In genomic region chr17:45092932-45093430, GRCh38 we compare ENCODE assay signal across 8 cellular contexts. TPM values are rescaled to one million over a fixed set of nuclear protein-coding genes. Genes with fewer than 3 reads are reported as not detected.
DNase-seq lines count a peak whose midpoint lies in the region; ATAC-seq and TF ChIP-seq lines count a peak whose summit lies in the region.

No MANE protein-coding gene starts in this region.

- WGBS in body of pancreas, 2 donors: 67% methylated on average over 5 of the region's 5 CpGs; no CpG with 5 or more reads in 1 of the 2 donors
- 80 to 100% (median 83%) methylated on average over 1 to 5 of the region's 5 CpGs for WGBS in spleen, 5 donors

- H3K27me3 Mint-ChIP-seq in activated CD4-positive, alpha-beta T cell treated with anti-CD3 and anti-CD28 coated beads, Interleukin-2, amount 10 ng/mL, durations not matched to agents 24 days and 14 days: no peaks in the 10 kb centered on the region

- H3K4me3 Mint-ChIP-seq in activated CD4-positive, alpha-beta T cell treated with anti-CD3 and anti-CD28 coated beads, Interleukin-2, amount 10 ng/mL, durations not matched to agents 24 days and 14 days: no peak overlapping the region

- no peaks in the 10 kb centered on the region for H3K4me1 Mint-ChIP-seq in activated CD4-positive, alpha-beta T cell treated with anti-CD3 and anti-CD28 coated beads, Interleukin-2, amount 10 ng/mL, durations not matched to agents 24 days and 14 days

- intact Hi-C loops in body of pancreas (cut with DNase I) (no loop called here), spleen (cut with DNase I; ENCODE audit: low total_unique reads) (no loop called here)
- intact Hi-C loops in activated CD4-positive, alpha-beta T cell treated with anti-CD3 and anti-CD28 coated beads, Interleukin-2, amount 10 ng/mL, durations not matched to agents 24 days and 14 days (cut with micrococcal nuclease): no loop called here

- TF ChIP-seq CTCF in body of pancreas (IDR thresholded peaks at IDR 0.05): no peak
- no peak for TF ChIP-seq CTCF in spleen (IDR thresholded peaks at IDR 0.05 in 8 of 11, conservative IDR thresholded peaks at IDR 0.05 in 3 of 11)

- H3K36me3 ChIP-seq in body of pancreas (replicated peaks in 1 of 2; ENCODE audit: insufficient read depth in 1 of 2, low read depth in 2 of 2) (peaks cover 20 to 36% of the 10 kb centered on the region in 2 donors), spleen (peaks cover 6 to 100% (median 95%) of the 10 kb centered on the region in 6 donors)

- H3K27me3 ChIP-seq in body of pancreas (no peaks in the 10 kb centered on the region), spleen (replicated peaks in 1 of 7) (no peaks in the 10 kb centered on the region)

- DNase-seq in HCEC 1CT (peak; percentile 98), body of pancreas (peak; percentile 38 to 76 (median 62)), inferior parietal cortex (ENCODE audit: extremely low spot score) (peak; percentile 89), spleen (no peak), NCI-H2227 treated with DMSO at 0.1 percent for 48 hours (lab: John Stamatoyannopoulos, UW) (no peak), OCI-M1 (lab: John Stamatoyannopoulos, UW) (no peak)
- no peak for DNase-seq in activated CD4-positive, alpha-beta T cell treated with anti-CD3 and anti-CD28 coated beads, Interleukin-2, amount 10 ng/mL, durations not matched to agents 24 days and 14 days

- peaks cover 64% of the 10 kb centered on the region for H3K36me3 Mint-ChIP-seq in activated CD4-positive, alpha-beta T cell treated with anti-CD3 and anti-CD28 coated beads, Interleukin-2, amount 10 ng/mL, durations not matched to agents 24 days and 14 days (ENCODE audit: low read depth)

- H3K27ac ChIP-seq in body of pancreas (peak overlapping the region in 3 of 4 donors; percentile 32 to 58 (median 47)), spleen (peak overlapping the region in 7 of 8 donors; percentile 52 to 71 (median 66))

- H3K27ac Mint-ChIP-seq in activated CD4-positive, alpha-beta T cell treated with anti-CD3 and anti-CD28 coated beads, Interleukin-2, amount 10 ng/mL, durations not matched to agents 24 days and 14 days: no peak overlapping the region

- TF ChIP-seq POLR2A in body of pancreas (IDR thresholded peaks at IDR 0.05) (no peak), spleen (IDR thresholded peaks at IDR 0.05) (no peak)

- H3K9me3 Mint-ChIP-seq in activated CD4-positive, alpha-beta T cell treated with anti-CD3 and anti-CD28 coated beads, Interleukin-2, amount 10 ng/mL, durations not matched to agents 24 days and 14 days: no peaks in the 10 kb centered on the region

- peaks cover 13% of the 10 kb centered on the region for H3K4me1 ChIP-seq in body of pancreas
- peaks cover 0 to 13% (median 0%) of the 10 kb centered on the region in 6 donors for H3K4me1 ChIP-seq in spleen

- H3K9me3 ChIP-seq in body of pancreas (no peaks in the 10 kb centered on the region), spleen (no peaks in the 10 kb centered on the region)

- peak; percentile 83 for ATAC-seq in body of pancreas
- no peak for ATAC-seq in HG02973 (IDR thresholded peaks at IDR 0.05; ENCODE audit: unreplicated experiment)

- no peak overlapping the region for H3K4me3 ChIP-seq in body of pancreas
- H3K4me3 ChIP-seq in spleen: no peak overlapping the region

RNA-seq across cellular contexts. Expression of gene NMT1, which starts 31.9 kb away (rescaled TPM):
- total RNA-seq in body of pancreas: 10 to 100 TPM; 26.5 to 33.9 TPM
- total RNA-seq in spleen: 100 to 1,000 TPM in 2 of 7 donors, 10 to 100 TPM in 5; 49.7 to 108 (median 94.4) TPM
- polyA plus RNA-seq in spleen: 10 to 100 TPM; 37.5 to 58.7 (median 37.7) TPM
- total RNA-seq in activated CD4-positive, alpha-beta T cell treated with anti-CD3 and anti-CD28 coated beads, Interleukin-2, amount 10 ng/mL, durations not matched to agents 24 days and 14 days: 176 and 182 TPM in 2 replicates

RNA-seq across cellular contexts. Expression of gene PLCD3, which starts 39.3 kb away (rescaled TPM):
- total RNA-seq in body of pancreas (10 to 100 TPM in 1 of 2 donors, 1 to 10 TPM in 1; 5.4 to 23.4 TPM), spleen (1 to 10 TPM; 2.8 to 9.9 (median 7.1) TPM)
- polyA plus RNA-seq in spleen: 1 to 10 TPM; 1.5 to 3.5 (median 3.4) TPM
- total RNA-seq in activated CD4-positive, alpha-beta T cell treated with anti-CD3 and anti-CD28 coated beads, Interleukin-2, amount 10 ng/mL, durations not matched to agents 24 days and 14 days: 4.9 and 5.8 TPM in 2 replicates

RNA-seq across cellular contexts. Expression of gene DCAKD, which starts 41.5 kb away (rescaled TPM):
- 10 to 100 TPM; 19.8 to 20.8 TPM for total RNA-seq in body of pancreas
- 10 to 100 TPM; 16.0 to 23.7 (median 19.6) TPM for total RNA-seq in spleen
- polyA plus RNA-seq in spleen: 10 to 100 TPM in 2 of 3 donors, 1 to 10 TPM in 1; 7.2 to 10.9 (median 10.4) TPM
- 24.6 and 25.4 TPM in 2 replicates for total RNA-seq in activated CD4-positive, alpha-beta T cell treated with anti-CD3 and anti-CD28 coated beads, Interleukin-2, amount 10 ng/mL, durations not matched to agents 24 days and 14 days

RNA-seq across cellular contexts. Expression of gene ACBD4, which starts 42.5 kb away (rescaled TPM):
- total RNA-seq in body of pancreas (10 to 100 TPM; 20.8 to 21.1 TPM), spleen (10 to 100 TPM; 14.1 to 24.6 (median 20.2) TPM)
- 10 to 100 TPM; 22.8 to 32.8 (median 31.8) TPM for polyA plus RNA-seq in spleen
- 13.5 and 14.7 TPM in 2 replicates for total RNA-seq in activated CD4-positive, alpha-beta T cell treated with anti-CD3 and anti-CD28 coated beads, Interleukin-2, amount 10 ng/mL, durations not matched to agents 24 days and 14 days

RNA-seq across cellular contexts. Expression of gene HEXIM1, which starts 55.3 kb away (rescaled TPM):
- 10 to 100 TPM; 13.8 to 15.3 TPM for total RNA-seq in body of pancreas
- total RNA-seq in spleen: 10 to 100 TPM; 23.4 to 43.1 (median 27.8) TPM
- 10 to 100 TPM; 12.9 to 26.7 (median 15.1) TPM for polyA plus RNA-seq in spleen
- total RNA-seq in activated CD4-positive, alpha-beta T cell treated with anti-CD3 and anti-CD28 coated beads, Interleukin-2, amount 10 ng/mL, durations not matched to agents 24 days and 14 days: 47.3 and 48.0 TPM in 2 replicates

Comparison
In these comparisons a context has a peak if more than half of its experiments do, and no peak if none do; other contexts are left out.
1. DNase-seq: peak in HCEC 1CT (single experiment), body of pancreas (4 of 4) and inferior parietal cortex (single experiment); none in spleen (single experiment), NCI-H2227 treated with DMSO at 0.1 percent for 48 hours (single experiment), OCI-M1 (single experiment) and activated CD4-positive, alpha-beta T cell treated with anti-CD3 and anti-CD28 coated beads, Interleukin-2, amount 10 ng/mL, durations not matched to agents 24 days and 14 days (single experiment).